In the genomic region with DNA sequence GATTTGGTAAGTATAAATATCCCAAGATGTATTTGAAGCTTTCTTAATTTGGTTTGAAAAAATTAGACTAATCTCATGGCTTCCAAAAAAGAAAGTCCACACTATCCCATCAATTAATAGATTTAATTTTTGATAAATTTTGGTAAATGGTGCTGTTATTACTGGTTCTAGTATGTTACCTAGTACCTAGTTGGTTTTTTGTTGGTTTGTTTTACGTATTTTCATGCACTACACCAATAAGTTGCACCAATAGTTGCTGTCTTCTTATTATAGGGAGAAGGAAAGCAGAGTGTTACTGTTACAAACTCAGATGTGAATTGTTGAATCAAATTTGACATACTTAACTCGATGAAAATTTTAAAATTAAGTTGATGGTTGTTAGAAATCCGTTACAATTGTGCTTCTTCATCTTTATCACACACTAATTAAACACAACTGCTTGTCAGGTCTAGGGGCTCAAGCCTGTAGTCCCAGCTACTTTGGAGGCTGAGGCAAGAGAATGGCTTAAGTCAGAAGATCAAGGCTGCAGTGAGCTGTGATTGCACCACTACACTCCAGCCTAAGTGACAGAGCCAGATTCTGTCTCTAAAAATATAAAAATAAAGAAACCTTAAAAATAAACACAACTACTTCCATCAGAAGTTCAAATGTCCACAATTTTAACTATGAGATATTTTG, we compare ENCODE assay signal across 8 cellular contexts. TPM values are rescaled to one million over a fixed set of nuclear protein-coding genes. Genes with fewer than 3 reads are reported as not detected.
DNase-seq lines count a peak whose midpoint lies in the region; ATAC-seq and TF ChIP-seq lines count a peak whose summit lies in the region.
"Had no signal": no experiment of that assay in that cellular context is flagged by ENCODE, and none has a peak within 500 bp of the region (broad histone marks: within the 10 kb centered on the region; RNA-seq: fewer than 3 reads in every experiment).

No MANE protein-coding gene starts in this region.

- peak overlapping the region; percentile 82 for H3K4me3 Mint-ChIP-seq in activated T-helper 17 cell treated with anti-CD3 and anti-CD28 coated beads, Interleukin-2, amount 50 U/mL, for 72 hours

- H3K27me3 ChIP-seq in neutrophil (no peaks in the 10 kb centered on the region), A673 (replicated peaks; ENCODE audit: insufficient read depth, low read depth, low read length, poor library complexity) (no peaks in the 10 kb centered on the region)

- H3K36me3 Mint-ChIP-seq in activated T-helper 17 cell treated with anti-CD3 and anti-CD28 coated beads, Interleukin-2, amount 50 U/mL, for 72 hours (ENCODE audit: low read depth): peaks cover 5% of the 10 kb centered on the region

- H3K4me3 ChIP-seq in neutrophil (ENCODE audit: low read depth in 1 of 2, low read length in 1 of 2) (no peak overlapping the region), A673 (ENCODE audit: low read depth, low read length, poor library complexity, severe bottlenecking) (no peak overlapping the region)

- H3K27ac ChIP-seq in KOPT-K1 (ENCODE audit: low read depth, low read length, poor library complexity, severe bottlenecking) (peak overlapping the region; percentile 91), neutrophil (peak overlapping the region; percentile 81), A673 (ENCODE audit: low read depth, low read length, poor library complexity, severe bottlenecking) (no peak overlapping the region)

- DNase-seq in GDM1 (lab: John Stamatoyannopoulos, UW) (peak; percentile 35), A673 (ENCODE audit: low spot score) (no peak), occipital lobe (lab: John Stamatoyannopoulos, UW) (no peak)
- DNase-seq: NCI-H1417 had no signal

- H3K36me3 ChIP-seq in KOPT-K1 (ENCODE audit: insufficient read depth, low read length) (peaks cover 5% of the 10 kb centered on the region; the same call in 1 of the 2 replicates), neutrophil (no peaks in the 10 kb centered on the region), A673 (ENCODE audit: insufficient read depth, low read length, poor library complexity, severe bottlenecking) (no peaks in the 10 kb centered on the region)

- BruUV-seq in A673 (replicated peaks; lab: Mats Ljungman, UMichigan): no TSS peak

- CTCF ChIA-PET in A673 (lab: Charles Lee): no interaction called here

- H3K27ac Mint-ChIP-seq in activated T-helper 17 cell treated with anti-CD3 and anti-CD28 coated beads, Interleukin-2, amount 50 U/mL, for 72 hours: peak overlapping the region; percentile 92

- intact Hi-C loops in A673 (cut with micrococcal nuclease; ENCODE audit: unreplicated experiment): no loop called here

- peak; percentile 30 for ATAC-seq in activated T-helper 17 cell treated with anti-CD3 and anti-CD28 coated beads, Interleukin-2, amount 50 U/mL, for 72 hours (replicated peaks)
- ATAC-seq in SK-N-SH treated with all-trans-retinoic acid at 6 μM for 48 hours: no peak

- H3K27me3 Mint-ChIP-seq in activated T-helper 17 cell treated with anti-CD3 and anti-CD28 coated beads, Interleukin-2, amount 50 U/mL, for 72 hours: no peaks in the 10 kb centered on the region

- POLR2A ChIA-PET in A673 (lab: Charles Lee; ENCODE audit: low non-redundant PET): no interaction called here

- no peaks in the 10 kb centered on the region for H3K9me3 Mint-ChIP-seq in activated T-helper 17 cell treated with anti-CD3 and anti-CD28 coated beads, Interleukin-2, amount 50 U/mL, for 72 hours

- peaks cover 23% of the 10 kb centered on the region for H3K4me1 Mint-ChIP-seq in activated T-helper 17 cell treated with anti-CD3 and anti-CD28 coated beads, Interleukin-2, amount 50 U/mL, for 72 hours

- H3K9me3 ChIP-seq in KOPT-K1 (ENCODE audit: insufficient read depth, low read length, poor library complexity, severe bottlenecking) (peaks cover 6% of the 10 kb centered on the region), neutrophil (no peaks in the 10 kb centered on the region), A673 (ENCODE audit: low read depth, low read length, poor library complexity, severe bottlenecking) (no peaks in the 10 kb centered on the region)

- TF ChIP-seq CTCF in neutrophil (IDR thresholded peaks at IDR 0.05) (no peak), A673 (conservative IDR thresholded peaks at IDR 0.05; ENCODE audit: low read depth, low read length) (no peak)

- peaks cover 65 to 68% of the 10 kb centered on the region in 2 experiments for H3K4me1 ChIP-seq in neutrophil (ENCODE audit: control insufficient read depth in 1 of 2, insufficient read depth in 1 of 2, low read depth in 1 of 2, low read length in 1 of 2)
- H3K4me1 ChIP-seq in A673 (ENCODE audit: insufficient read depth, low read length, poor library complexity, severe bottlenecking): peaks cover 4% of the 10 kb centered on the region

TF ChIP-seq in SK-N-SH treated with all-trans-retinoic acid at 6 μM for 48 hours, 23 proteins besides CTCF, POLR2A, EP300 and RAD21 (continues in another document):
- TF ChIP-seq ISL1 (CRISPR knock-in tag; IDR thresholded peaks at IDR 0.05) (no peak), CSDC2 (CRISPR knock-in tag; IDR thresholded peaks at IDR 0.05) (no peak), TOX (CRISPR knock-in tag; IDR thresholded peaks at IDR 0.05; ENCODE audit: borderline replicate concordance) (no peak), OSR1 (CRISPR knock-in tag; IDR thresholded peaks at IDR 0.05) (no peak), ZFP30 (CRISPR knock-in tag; IDR thresholded peaks at IDR 0.05) (no peak), GLIS3 (CRISPR knock-in tag; IDR thresholded peaks at IDR 0.05) (no peak), TCF4 (CRISPR knock-in tag; IDR thresholded peaks at IDR 0.05; ENCODE audit: borderline replicate concordance) (no peak), ZC3H10 (CRISPR knock-in tag; IDR thresholded peaks at IDR 0.05) (no peak), BACH2 (CRISPR knock-in tag; IDR thresholded peaks at IDR 0.05; ENCODE audit: borderline replicate concordance) (no peak), ESRRG (CRISPR knock-in tag; IDR thresholded peaks at IDR 0.05) (no peak), ZNF70 (CRISPR knock-in tag; IDR thresholded peaks at IDR 0.05) (no peak), ZFP3 (CRISPR knock-in tag; IDR thresholded peaks at IDR 0.05) (no peak), ZNF8 (CRISPR knock-in tag; IDR thresholded peaks at IDR 0.05) (no peak), CSRNP3 (CRISPR knock-in tag; IDR thresholded peaks at IDR 0.05) (no peak)
- TF ChIP-seq, protein P1, sequence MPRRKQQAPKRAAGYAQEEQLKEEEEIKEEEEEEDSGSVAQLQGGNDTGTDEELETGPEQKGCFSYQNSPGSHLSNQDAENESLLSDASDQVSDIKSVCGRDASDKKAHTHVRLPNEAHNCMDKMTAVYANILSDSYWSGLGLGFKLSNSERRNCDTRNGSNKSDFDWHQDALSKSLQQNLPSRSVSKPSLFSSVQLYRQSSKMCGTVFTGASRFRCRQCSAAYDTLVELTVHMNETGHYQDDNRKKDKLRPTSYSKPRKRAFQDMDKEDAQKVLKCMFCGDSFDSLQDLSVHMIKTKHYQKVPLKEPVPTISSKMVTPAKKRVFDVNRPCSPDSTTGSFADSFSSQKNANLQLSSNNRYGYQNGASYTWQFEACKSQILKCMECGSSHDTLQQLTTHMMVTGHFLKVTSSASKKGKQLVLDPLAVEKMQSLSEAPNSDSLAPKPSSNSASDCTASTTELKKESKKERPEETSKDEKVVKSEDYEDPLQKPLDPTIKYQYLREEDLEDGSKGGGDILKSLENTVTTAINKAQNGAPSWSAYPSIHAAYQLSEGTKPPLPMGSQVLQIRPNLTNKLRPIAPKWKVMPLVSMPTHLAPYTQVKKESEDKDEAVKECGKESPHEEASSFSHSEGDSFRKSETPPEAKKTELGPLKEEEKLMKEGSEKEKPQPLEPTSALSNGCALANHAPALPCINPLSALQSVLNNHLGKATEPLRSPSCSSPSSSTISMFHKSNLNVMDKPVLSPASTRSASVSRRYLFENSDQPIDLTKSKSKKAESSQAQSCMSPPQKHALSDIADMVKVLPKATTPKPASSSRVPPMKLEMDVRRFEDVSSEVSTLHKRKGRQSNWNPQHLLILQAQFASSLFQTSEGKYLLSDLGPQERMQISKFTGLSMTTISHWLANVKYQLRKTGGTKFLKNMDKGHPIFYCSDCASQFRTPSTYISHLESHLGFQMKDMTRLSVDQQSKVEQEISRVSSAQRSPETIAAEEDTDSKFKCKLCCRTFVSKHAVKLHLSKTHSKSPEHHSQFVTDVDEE (CRISPR knock-in tag; IDR thresholded peaks at IDR 0.05): no peak
- TF ChIP-seq, protein P2, sequence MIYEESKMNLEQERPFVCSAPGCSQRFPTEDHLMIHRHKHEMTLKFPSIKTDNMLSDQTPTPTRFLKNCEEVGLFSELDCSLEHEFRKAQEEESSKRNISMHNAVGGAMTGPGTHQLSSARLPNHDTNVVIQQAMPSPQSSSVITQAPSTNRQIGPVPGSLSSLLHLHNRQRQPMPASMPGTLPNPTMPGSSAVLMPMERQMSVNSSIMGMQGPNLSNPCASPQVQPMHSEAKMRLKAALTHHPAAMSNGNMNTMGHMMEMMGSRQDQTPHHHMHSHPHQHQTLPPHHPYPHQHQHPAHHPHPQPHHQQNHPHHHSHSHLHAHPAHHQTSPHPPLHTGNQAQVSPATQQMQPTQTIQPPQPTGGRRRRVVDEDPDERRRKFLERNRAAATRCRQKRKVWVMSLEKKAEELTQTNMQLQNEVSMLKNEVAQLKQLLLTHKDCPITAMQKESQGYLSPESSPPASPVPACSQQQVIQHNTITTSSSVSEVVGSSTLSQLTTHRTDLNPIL (CRISPR knock-in tag; IDR thresholded peaks at IDR 0.05; ENCODE audit: low read depth): no peak

RNA-seq across cellular contexts. Expression of gene MBNL1, which starts 23.1 kb away (rescaled TPM):
- total RNA-seq in activated T-helper 17 cell treated with anti-CD3 and anti-CD28 coated beads, Interleukin-2, amount 50 U/mL, for 72 hours: 100 to 1,000 TPM; 322 to 452 TPM
- total RNA-seq in A673 (2021) (99.6 and 117 TPM in 2 replicates), occipital lobe (68.5 TPM)
